ENCODE assay signal across 12 cellular contexts in the genomic region with DNA sequence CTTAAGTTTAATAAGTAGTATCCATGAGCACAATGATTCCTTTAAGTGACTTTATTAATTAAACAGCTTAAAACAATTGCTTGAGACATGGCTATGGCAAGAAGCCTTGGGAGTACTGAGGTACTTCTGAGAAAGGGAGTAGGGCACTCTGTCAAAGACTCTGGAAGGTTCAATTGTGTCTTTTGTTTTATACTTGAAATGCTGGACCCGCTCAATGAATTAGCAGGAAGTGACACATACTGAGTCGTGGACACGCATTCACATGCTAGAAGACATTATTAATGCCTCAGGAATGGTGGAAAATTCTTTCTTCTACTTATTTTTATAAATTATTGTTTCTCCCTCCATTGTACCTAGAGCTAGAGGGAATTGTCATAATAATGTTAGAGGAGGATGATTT.
DNase-seq lines count a peak whose midpoint lies in the region; ATAC-seq and TF ChIP-seq lines count a peak whose summit lies in the region.
"Had no signal": no experiment of that assay in that cellular context is flagged by ENCODE, and none has a peak within 500 bp of the region (broad histone marks: within the 10 kb centered on the region; RNA-seq: fewer than 3 reads in every experiment).

No MANE protein-coding gene starts in this region.

- no peaks in the 10 kb centered on the region for H3K79me2 ChIP-seq in mammary epithelial cell (ENCODE audit: insufficient read depth, low read length)

- intact Hi-C loops in mammary epithelial cell (cut with micrococcal nuclease), result loop anchor here (10.0 kb wide), 1 partner anchor 349 kb away; a partner anchor contains a TSS
- intact Hi-C loops in lower lobe of right lung (cut with DNase I), result no loop called here
- intact Hi-C loops in tibial artery (cut with DNase I; ENCODE audit: low total_unique reads), result no loop called here

- H3K36me3 ChIP-seq in HUES48 (ENCODE audit: control insufficient read depth, insufficient read depth, low read length), result no peaks in the 10 kb centered on the region
- no peaks in the 10 kb centered on the region for H3K36me3 ChIP-seq in mammary epithelial cell (ENCODE audit: insufficient read depth, low read length)
- no peaks in the 10 kb centered on the region for H3K36me3 ChIP-seq in lower lobe of right lung
- no peaks in the 10 kb centered on the region for H3K36me3 ChIP-seq in tibial artery
- H3K36me3 ChIP-seq: BLaER1, HAP-1, spleen had no signal

- H3K9me3 ChIP-seq in HUES48 (ENCODE audit: control insufficient read depth, insufficient read depth, low read length), result 0 out of 2 replicates have a peak, but pooled peaks cover 8% of the 10 kb centered on the region
- H3K9me3 ChIP-seq in mammary epithelial cell (replicated peaks; ENCODE audit: insufficient read depth, low read length), result peaks cover 7% of the 10 kb centered on the region
- peaks cover 6% of the 10 kb centered on the region for H3K9me3 ChIP-seq in lower lobe of right lung
- no peaks in the 10 kb centered on the region for H3K9me3 ChIP-seq in tibial artery
- H3K9me3 ChIP-seq: HAP-1 had no signal

- peak overlapping the region; percentile 54 for H3K27ac ChIP-seq in HUES48 (ENCODE audit: low read depth, low read length)
- peak overlapping the region; percentile 73 for H3K27ac ChIP-seq in mammary epithelial cell (ENCODE audit: insufficient read depth, low read depth, low read length)
- no peak overlapping the region for H3K27ac ChIP-seq in lower lobe of right lung
- H3K27ac ChIP-seq in tibial artery, result no peak overlapping the region
- H3K27ac ChIP-seq: BLaER1, spleen had no signal

- ATAC-seq in lower lobe of right lung, result no peak

- H3K4me1 ChIP-seq in HUES48 (ENCODE audit: control insufficient read depth, insufficient read depth, low read length) (no peaks in the 10 kb centered on the region), mammary epithelial cell (ENCODE audit: insufficient read depth, low read length) (peaks cover 19% of the 10 kb centered on the region), lower lobe of right lung (no peaks in the 10 kb centered on the region), tibial artery (no peaks in the 10 kb centered on the region)
- H3K4me1 ChIP-seq: BLaER1, HAP-1, spleen had no signal

- peak overlapping the region; percentile 27 for H3K4me2 ChIP-seq in mammary epithelial cell (ENCODE audit: insufficient read depth, low read depth, low read length)
- H3K4me2 ChIP-seq: BLaER1 had no signal

- H3K4me3 ChIP-seq in AG04449 (ENCODE audit: low read depth, low read length) (no peak overlapping the region), HUES48 (ENCODE audit: low read depth, low read length) (no peak overlapping the region), mammary epithelial cell (replicated peaks in 1 of 3; ENCODE audit: insufficient read depth in 1 of 3, low read depth in 2 of 3, low read length in 3 of 3) (no peak overlapping the region), lower lobe of right lung (no peak overlapping the region), tibial artery (no peak overlapping the region)
- H3K4me3 ChIP-seq: BLaER1, HAP-1, spleen had no signal

- H3K9ac ChIP-seq in HUES48 (ENCODE audit: low read depth, low read length) (no peak overlapping the region), mammary epithelial cell (ENCODE audit: insufficient read depth, low read length) (no peak overlapping the region)
- H3K9ac ChIP-seq: BLaER1 had no signal

- DNase-seq in AG04449 (ENCODE audit: low read depth, low spot score), result peak; percentile 33
- peak; percentile 85 for DNase-seq in mammary epithelial cell
- peak; percentile 86 for DNase-seq in iris pigment epithelial cell (ENCODE audit: low read depth)
- DNase-seq in lower lobe of right lung, result no peak
- no peak for DNase-seq in AML-193 (lab: John Stamatoyannopoulos, UW)
- DNase-seq in tibial artery, result no peak
- DNase-seq in DMS 273 (lab: John Stamatoyannopoulos, UW; ENCODE audit: unreplicated experiment), result no peak
- DNase-seq: activated T-cell treated with anti-CD3 and anti-CD28 coated beads for 4 hours, spleen had no signal

- TSS peak; percentile 93 for BruUV-seq in mammary epithelial cell (replicated peaks; lab: Mats Ljungman, UMichigan)

- dilution Hi-C loops in mammary epithelial cell (cut with HindIII; ENCODE audit: low sequenced_read_pairs), result no loop called here

- TF ChIP-seq CTCF in AG04449 (IDR thresholded peaks at IDR 0.05; ENCODE audit: insufficient read depth, low read length, missing control alignments) (no peak), mammary epithelial cell (conservative IDR thresholded peaks at IDR 0.05 in 1 of 2, IDR thresholded peaks at IDR 0.05 in 1 of 2; ENCODE audit: extremely low read depth in 1 of 2, insufficient read depth in 1 of 2, low read depth in 1 of 2, low read length in 2 of 2) (no peak), lower lobe of right lung (IDR thresholded peaks at IDR 0.05) (no peak), tibial artery (IDR thresholded peaks at IDR 0.05) (no peak)

- WGBS in mammary epithelial cell (ENCODE audit: low coverage, missing lambda C conversion rate), result 0% methylated on average over 3 of the region's 3 CpGs

- CTCF ChIA-PET in AG04449 (lab: Yijun Ruan, JAX) (no interaction called here), mammary epithelial cell (lab: Charles Lee; ENCODE audit: low non-redundant PET) (no interaction called here)

- H4K20me1 ChIP-seq in mammary epithelial cell (ENCODE audit: insufficient read depth, low read length), result no peaks in the 10 kb centered on the region
- H4K20me1 ChIP-seq: BLaER1 had no signal

- in situ Hi-C loops in mammary epithelial cell (cut with MboI; ENCODE audit: low sequenced_read_pairs in 2 of 2), result no loop called here

- POLR2A ChIA-PET in AG04449 (lab: Yijun Ruan, JAX), result no interaction called here

- H2AFZ ChIP-seq in mammary epithelial cell (ENCODE audit: low read depth, low read length), result peak overlapping the region; percentile 47

- H3K27me3 ChIP-seq in HUES48 (ENCODE audit: control insufficient read depth, insufficient read depth, low read length), result no peaks in the 10 kb centered on the region
- H3K27me3 ChIP-seq in mammary epithelial cell (ENCODE audit: insufficient read depth, low read length), result no peaks in the 10 kb centered on the region
- no peaks in the 10 kb centered on the region for H3K27me3 ChIP-seq in lower lobe of right lung (ENCODE audit: low read depth)
- no peaks in the 10 kb centered on the region for H3K27me3 ChIP-seq in tibial artery
- H3K27me3 ChIP-seq: BLaER1, spleen had no signal

Comparison
In these comparisons a context has a peak if more than half of its experiments do, and no peak if none do; other contexts are left out.
1. DNase-seq: peak in AG04449 (single experiment), mammary epithelial cell (single experiment) and iris pigment epithelial cell (single experiment); none in lower lobe of right lung (single experiment), AML-193 (0 of 2), tibial artery (0 of 2) and DMS 273 (single experiment).
2. H3K27ac ChIP-seq: peak in HUES48 (single experiment) and mammary epithelial cell (single experiment); none in lower lobe of right lung (single experiment) and tibial artery (0 of 2).